In the genomic region with DNA sequence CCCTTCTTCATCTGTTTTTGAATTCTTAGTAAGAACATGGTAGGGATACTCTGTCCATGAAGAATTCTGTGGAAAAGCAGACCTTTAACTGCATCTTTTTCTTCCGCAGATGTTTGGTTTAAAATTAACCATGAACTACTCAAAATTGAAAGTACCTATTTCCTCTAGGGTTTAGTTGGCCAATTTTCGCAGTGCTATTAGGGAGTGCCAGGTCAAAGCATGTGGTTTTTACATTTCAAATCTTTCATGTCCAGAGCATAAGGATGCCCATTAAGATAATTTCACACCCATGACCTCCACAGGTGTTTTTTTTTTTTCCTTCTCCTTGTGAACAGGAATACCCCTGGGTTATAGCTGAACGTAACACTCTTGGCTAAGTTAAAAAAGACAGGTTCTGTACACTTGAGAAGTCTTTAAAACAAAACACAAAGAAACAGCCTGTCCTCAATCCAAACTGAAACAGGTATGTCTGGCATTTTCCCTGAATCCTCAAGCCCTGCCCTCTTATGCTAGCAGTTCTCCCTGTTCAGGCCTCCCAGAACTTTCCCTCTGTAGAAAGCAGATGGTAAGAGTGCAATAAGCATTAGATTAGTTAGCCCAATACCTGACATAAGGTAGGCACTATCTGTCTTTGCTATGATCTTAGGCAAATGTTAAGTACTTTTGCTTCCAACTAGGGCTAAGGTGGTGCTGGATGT, we compare ENCODE assay signal across 10 cellular contexts.
DNase-seq lines count a peak whose midpoint lies in the region; ATAC-seq and TF ChIP-seq lines count a peak whose summit lies in the region.
"Had no signal": no experiment of that assay in that cellular context is flagged by ENCODE, and none has a peak within 500 bp of the region (broad histone marks: within the 10 kb centered on the region; RNA-seq: fewer than 3 reads in every experiment).

No MANE protein-coding gene starts in this region.

- no peak for DNase-seq in heart left ventricle
- DNase-seq in left ventricle myocardium superior: no peak
- no peak for DNase-seq in chondrocyte (ENCODE audit: low spot score)
- peak; percentile 50 to 52 for DNase-seq in thyroid gland
- no peak for DNase-seq in sigmoid colon
- no peak for DNase-seq in activated effector memory CD4-positive, alpha-beta T cell treated with Interleukin-2 at 50 U/mL for 16 hours
- no peak for DNase-seq in GDM1 (lab: John Stamatoyannopoulos, UW)
- DNase-seq: pancreas, T-helper 9 cell had no signal

- H3K9me3 Mint-ChIP-seq in chondrocyte (ENCODE audit: low read depth): no peaks in the 10 kb centered on the region

- TF ChIP-seq CTCF in heart left ventricle (IDR thresholded peaks at IDR 0.05) (no peak), chondrocyte (IDR thresholded peaks at IDR 0.05) (no peak), thyroid gland (IDR thresholded peaks at IDR 0.05) (no peak), sigmoid colon (IDR thresholded peaks at IDR 0.05) (no peak)

- H3K27me3 ChIP-seq in heart left ventricle: no peaks in the 10 kb centered on the region
- no peaks in the 10 kb centered on the region for H3K27me3 ChIP-seq in thyroid gland
- H3K27me3 ChIP-seq in sigmoid colon: no peaks in the 10 kb centered on the region
- H3K27me3 ChIP-seq: pancreas had no signal

- H3K4me1 Mint-ChIP-seq in chondrocyte (ENCODE audit: low read depth): peaks cover 42% of the 10 kb centered on the region

- peak overlapping the region in 8 of 12 donors; percentile 20 to 72 (median 54) for H3K27ac ChIP-seq in heart left ventricle
- peak overlapping the region; percentile 67 to 93 (median 87) for H3K27ac ChIP-seq in thyroid gland
- peak overlapping the region in 1 of 4 donors; percentile 27 for H3K27ac ChIP-seq in sigmoid colon
- H3K27ac ChIP-seq: pancreas had no signal

- peak overlapping the region; percentile 93 for H3K27ac Mint-ChIP-seq in chondrocyte (ENCODE audit: unreplicated experiment)

- peaks cover 7% of the 10 kb centered on the region for H3K36me3 Mint-ChIP-seq in chondrocyte (ENCODE audit: low read depth)

- no peak for TF ChIP-seq EP300 in sigmoid colon (IDR thresholded peaks at IDR 0.05)

- H3K4me3 ChIP-seq in heart left ventricle (no peak overlapping the region), thyroid gland (replicated peaks in 1 of 3) (no peak overlapping the region), sigmoid colon (no peak overlapping the region)
- H3K4me3 ChIP-seq: pancreas had no signal

- H3K9me3 ChIP-seq in heart left ventricle (no peaks in the 10 kb centered on the region), thyroid gland (no peaks in the 10 kb centered on the region), sigmoid colon (no peaks in the 10 kb centered on the region)
- H3K9me3 ChIP-seq: pancreas had no signal

- TF ChIP-seq POLR2A in heart left ventricle (IDR thresholded peaks at IDR 0.05) (no peak), thyroid gland (IDR thresholded peaks at IDR 0.05) (peak in 1 of 2 donors; percentile 46), sigmoid colon (IDR thresholded peaks at IDR 0.05) (no peak)

- H3K4me1 ChIP-seq in heart left ventricle (peaks cover 0 to 43% (median 22%) of the 10 kb centered on the region in 12 donors), thyroid gland (peaks cover 23 to 34% of the 10 kb centered on the region in 2 donors), sigmoid colon (peaks cover 0 to 29% (median 14%) of the 10 kb centered on the region in 4 donors)
- H3K4me1 ChIP-seq: pancreas had no signal

- H3K36me3 ChIP-seq in heart left ventricle: peaks cover 0 to 26% (median 11%) of the 10 kb centered on the region in 9 donors
- no peaks in the 10 kb centered on the region for H3K36me3 ChIP-seq in thyroid gland
- H3K36me3 ChIP-seq in sigmoid colon: peaks cover 0 to 24% (median 0%) of the 10 kb centered on the region in 4 donors
- H3K36me3 ChIP-seq: pancreas had no signal

- intact Hi-C loops in heart left ventricle (cut with DNase I): loop anchor here in 6 of 10 donors (5.0 to 10.0 kb wide), 5 partner anchors 107 to 203 kb away; no protein-coding TSS in a partner anchor
- intact Hi-C loops in left ventricle myocardium superior (cut with micrococcal nuclease): no loop called here
- intact Hi-C loops in thyroid gland (cut with DNase I): no loop called here
- intact Hi-C loops in sigmoid colon (cut with DNase I): no loop called here

- no peaks in the 10 kb centered on the region for H3K27me3 Mint-ChIP-seq in chondrocyte (ENCODE audit: low read depth)

- WGBS in heart left ventricle, 4 donors: 62 to 71% (median 66%) methylated on average over 3 of the region's 3 CpGs
- 53 to 54% methylated on average over 3 of the region's 3 CpGs for WGBS in thyroid gland, 2 donors
- WGBS in sigmoid colon, 2 donors: 61 to 87% methylated on average over 3 of the region's 3 CpGs

- ATAC-seq in heart left ventricle: no peak
- no peak for ATAC-seq in left ventricle myocardium superior
- peak; percentile 36 for ATAC-seq in HG02938 (IDR thresholded peaks at IDR 0.05; ENCODE audit: unreplicated experiment)
- ATAC-seq: pancreas had no signal

- H3K4me3 Mint-ChIP-seq in chondrocyte (ENCODE audit: unreplicated experiment): peak overlapping the region; percentile 3

Comparison
In these comparisons a context has a peak if more than half of its experiments do, and no peak if none do; other contexts are left out.
1. intact Hi-C loops: an anchor here in heart left ventricle (5.0 to 10.0 kb wide); none called in left ventricle myocardium superior, thyroid gland and sigmoid colon.
2. DNase-seq: peak in thyroid gland (2 of 2); none in heart left ventricle (0 of 5), left ventricle myocardium superior (single experiment), chondrocyte (single experiment), sigmoid colon (single experiment), activated effector memory CD4-positive, alpha-beta T cell treated with Interleukin-2 at 50 U/mL for 16 hours (single experiment) and GDM1 (single experiment).